18 cellular contexts compared by ENCODE assay signal in the genomic region with DNA sequence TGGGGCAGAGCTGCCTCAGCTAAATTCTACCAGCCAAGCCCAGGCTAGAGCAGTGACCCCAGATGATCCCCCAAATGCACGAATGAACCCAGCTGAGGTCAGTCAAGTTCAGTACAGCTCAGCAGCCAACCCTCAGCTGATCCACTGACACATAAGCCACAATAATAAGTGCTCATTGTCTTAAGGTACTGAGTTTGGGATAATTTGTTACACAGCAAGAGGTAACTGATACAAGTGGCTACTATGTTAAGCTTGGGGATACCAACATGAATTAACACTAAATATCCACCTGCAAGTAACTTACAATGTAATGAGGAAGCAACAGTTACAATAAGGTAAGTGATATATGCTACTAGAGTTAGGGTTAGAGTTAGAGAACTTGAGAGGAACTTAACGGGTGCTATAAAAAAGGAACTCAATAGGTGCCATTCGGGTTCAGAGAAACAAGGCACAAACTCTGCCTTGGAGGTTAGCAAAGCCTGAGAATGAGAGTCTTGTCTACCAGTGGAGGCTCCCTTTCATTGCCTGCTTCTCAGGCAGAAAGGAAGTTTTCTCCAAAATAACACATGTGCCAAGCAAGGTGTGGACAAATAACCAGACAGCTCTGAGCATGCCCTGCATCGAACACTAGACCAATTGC.
DNase-seq lines count a peak whose midpoint lies in the region; ATAC-seq, FAIRE-seq and TF ChIP-seq lines count a peak whose summit lies in the region.
"Had no signal": no experiment of that assay in that cellular context is flagged by ENCODE, and none has a peak within 500 bp of the region (broad histone marks: within the 10 kb centered on the region; RNA-seq: fewer than 3 reads in every experiment).

No MANE protein-coding gene starts in this region.

- no peaks in the 10 kb centered on the region for H3K27me3 ChIP-seq in osteoblast (ENCODE audit: insufficient read depth, low read length)

- H2AFZ ChIP-seq in osteoblast (ENCODE audit: low read length): no peak overlapping the region

- peak; percentile 51 for FAIRE-seq in HTR-8/SVneo (lab: Jason Lieb, UNC)
- FAIRE-seq: endothelial cell of umbilical vein had no signal

- peaks cover 48% of the 10 kb centered on the region for H3K4me1 Mint-ChIP-seq in activated CD8-positive, alpha-beta T cell treated with anti-CD3 and anti-CD28 coated beads for 36 hours (ENCODE audit: low read depth)
- H3K4me1 Mint-ChIP-seq in activated CD8-positive, alpha-beta T cell treated with anti-CD3 and anti-CD28 coated beads, Interleukin-2, amount 10 ng/mL, durations not matched to agents 7 days and 5 days (ENCODE audit: low read depth): peaks cover 56% of the 10 kb centered on the region
- H3K4me1 Mint-ChIP-seq in activated naive CD8-positive, alpha-beta T cell treated with anti-CD3 and anti-CD28 coated beads, Interleukin-2, amount 50 U/mL, for 24 hours: peaks cover 61% of the 10 kb centered on the region

- H3K27ac ChIP-seq in osteoblast (ENCODE audit: low read depth, low read length): peak overlapping the region; percentile 97
- H3K27ac ChIP-seq: WERI-Rb-1 had no signal

- no peak for DNase-seq in activated CD8-positive, alpha-beta T cell treated with anti-CD3 and anti-CD28 coated beads for 36 hours
- DNase-seq in activated CD8-positive, alpha-beta T cell treated with anti-CD3 and anti-CD28 coated beads, Interleukin-2, amount 10 ng/mL, durations not matched to agents 7 days and 5 days: no peak
- DNase-seq in HTR-8/SVneo (ENCODE audit: insufficient read length, low spot score) (no peak), osteoblast (ENCODE audit: insufficient read length, low spot score, missing footprints) (no peak), 8988T (no peak), Kasumi-1 (lab: John Stamatoyannopoulos, UW) (no peak)
- no peak for DNase-seq in activated naive CD8-positive, alpha-beta T cell treated with anti-CD3 and anti-CD28 coated beads, Interleukin-2, amount 50 U/mL, for 24 hours
- DNase-seq: activated gamma-delta T cell, H7, NCI-H2029 treated with DMSO at 0.1 percent for 48 hours, NCI-H446, retina, WERI-Rb-1 had no signal

- H3K27me3 Mint-ChIP-seq in activated CD8-positive, alpha-beta T cell treated with anti-CD3 and anti-CD28 coated beads for 36 hours: no peaks in the 10 kb centered on the region
- no peaks in the 10 kb centered on the region for H3K27me3 Mint-ChIP-seq in activated CD8-positive, alpha-beta T cell treated with anti-CD3 and anti-CD28 coated beads, Interleukin-2, amount 10 ng/mL, durations not matched to agents 7 days and 5 days (ENCODE audit: low read depth)
- H3K27me3 Mint-ChIP-seq in activated naive CD8-positive, alpha-beta T cell treated with anti-CD3 and anti-CD28 coated beads, Interleukin-2, amount 50 U/mL, for 24 hours: no peaks in the 10 kb centered on the region

- intact Hi-C loops in activated CD8-positive, alpha-beta T cell treated with anti-CD3 and anti-CD28 coated beads for 36 hours (cut with micrococcal nuclease): no loop called here

- H3K79me2 ChIP-seq in osteoblast (ENCODE audit: insufficient read depth, low read length): no peaks in the 10 kb centered on the region

- H3K4me3 Mint-ChIP-seq in activated CD8-positive, alpha-beta T cell treated with anti-CD3 and anti-CD28 coated beads for 36 hours: no peak overlapping the region
- H3K4me3 Mint-ChIP-seq in activated CD8-positive, alpha-beta T cell treated with anti-CD3 and anti-CD28 coated beads, Interleukin-2, amount 10 ng/mL, durations not matched to agents 7 days and 5 days: no peak overlapping the region
- H3K4me3 Mint-ChIP-seq in activated naive CD8-positive, alpha-beta T cell treated with anti-CD3 and anti-CD28 coated beads, Interleukin-2, amount 50 U/mL, for 24 hours: no peak overlapping the region
- H3K4me3 Mint-ChIP-seq: brain had no signal

- H3K9me3 ChIP-seq in osteoblast (ENCODE audit: low read depth, low read length): no peaks in the 10 kb centered on the region

- peaks cover 29% of the 10 kb centered on the region for H3K4me1 ChIP-seq in osteoblast (ENCODE audit: insufficient read depth, low read length)

- no peak overlapping the region for H3K4me3 ChIP-seq in osteoblast (ENCODE audit: insufficient read depth, low read length)
- H3K4me3 ChIP-seq: coronary artery had no signal

- no peak for TF ChIP-seq CTCF in activated CD8-positive, alpha-beta T cell treated with anti-CD3 and anti-CD28 coated beads for 36 hours (IDR thresholded peaks at IDR 0.05)
- TF ChIP-seq CTCF in osteoblast (IDR thresholded peaks at IDR 0.05; ENCODE audit: extremely low read depth, low read depth, low read length): no peak

- no peak for ATAC-seq in activated CD8-positive, alpha-beta T cell treated with anti-CD3 and anti-CD28 coated beads for 36 hours
- no peak for ATAC-seq in activated CD8-positive, alpha-beta T cell treated with anti-CD3 and anti-CD28 coated beads, Interleukin-2, amount 10 ng/mL, durations not matched to agents 7 days and 5 days
- ATAC-seq in activated naive CD8-positive, alpha-beta T cell treated with anti-CD3 and anti-CD28 coated beads, Interleukin-2, amount 50 U/mL, for 24 hours: no peak
- no peak for ATAC-seq in GM21526 (IDR thresholded peaks at IDR 0.05; ENCODE audit: low FRiP score, unreplicated experiment)
- ATAC-seq: Right ventricle myocardium inferior had no signal

- no peaks in the 10 kb centered on the region for H3K36me3 ChIP-seq in osteoblast (ENCODE audit: insufficient read depth, low read length)
- H3K36me3 ChIP-seq: WERI-Rb-1 had no signal

- POLR2A ChIA-PET in activated CD8-positive, alpha-beta T cell treated with anti-CD3 and anti-CD28 coated beads for 36 hours (lab: Charles Lee): interaction anchor here (0.5 to 2.1 kb wide), 5 partner anchors 14 to 188 kb away, joined by 4 to 14 read pairs (median 6); no protein-coding TSS in a partner anchor
- POLR2A ChIA-PET in activated CD8-positive, alpha-beta T cell treated with anti-CD3 and anti-CD28 coated beads, Interleukin-2, amount 10 ng/mL, durations not matched to agents 7 days and 5 days (lab: Charles Lee): interaction anchor here (0.6 to 2.0 kb wide), 3 partner anchors 8 to 29 kb away, joined by 3 to 8 read pairs (median 4); no protein-coding TSS in a partner anchor

- peaks cover 13% of the 10 kb centered on the region for H3K36me3 Mint-ChIP-seq in activated CD8-positive, alpha-beta T cell treated with anti-CD3 and anti-CD28 coated beads for 36 hours (ENCODE audit: low read depth)
- H3K36me3 Mint-ChIP-seq in activated CD8-positive, alpha-beta T cell treated with anti-CD3 and anti-CD28 coated beads, Interleukin-2, amount 10 ng/mL, durations not matched to agents 7 days and 5 days (ENCODE audit: low read depth): peaks cover 6% of the 10 kb centered on the region
- peaks cover 13% of the 10 kb centered on the region for H3K36me3 Mint-ChIP-seq in activated naive CD8-positive, alpha-beta T cell treated with anti-CD3 and anti-CD28 coated beads, Interleukin-2, amount 50 U/mL, for 24 hours (ENCODE audit: low read depth)
- H3K36me3 Mint-ChIP-seq: brain had no signal

- peaks cover 7% of the 10 kb centered on the region for H3K9me3 Mint-ChIP-seq in activated CD8-positive, alpha-beta T cell treated with anti-CD3 and anti-CD28 coated beads for 36 hours
- H3K9me3 Mint-ChIP-seq in activated CD8-positive, alpha-beta T cell treated with anti-CD3 and anti-CD28 coated beads, Interleukin-2, amount 10 ng/mL, durations not matched to agents 7 days and 5 days (ENCODE audit: insufficient read depth): no peaks in the 10 kb centered on the region
- H3K9me3 Mint-ChIP-seq in activated naive CD8-positive, alpha-beta T cell treated with anti-CD3 and anti-CD28 coated beads, Interleukin-2, amount 50 U/mL, for 24 hours: peaks cover 8% of the 10 kb centered on the region

- H3K27ac Mint-ChIP-seq in activated CD8-positive, alpha-beta T cell treated with anti-CD3 and anti-CD28 coated beads for 36 hours: peak overlapping the region; percentile 49
- H3K27ac Mint-ChIP-seq in activated CD8-positive, alpha-beta T cell treated with anti-CD3 and anti-CD28 coated beads, Interleukin-2, amount 10 ng/mL, durations not matched to agents 7 days and 5 days: no peak overlapping the region
- peak overlapping the region; percentile 98 for H3K27ac Mint-ChIP-seq in activated naive CD8-positive, alpha-beta T cell treated with anti-CD3 and anti-CD28 coated beads, Interleukin-2, amount 50 U/mL, for 24 hours
- H3K27ac Mint-ChIP-seq: brain had no signal

- CTCF ChIA-PET in activated CD8-positive, alpha-beta T cell treated with anti-CD3 and anti-CD28 coated beads for 36 hours (lab: Charles Lee): interaction anchor here (1.1 to 1.6 kb wide), 5 partner anchors 9 to 193 kb away, joined by 3 to 6 read pairs (median 4); no protein-coding TSS in a partner anchor
- CTCF ChIA-PET in activated CD8-positive, alpha-beta T cell treated with anti-CD3 and anti-CD28 coated beads, Interleukin-2, amount 10 ng/mL, durations not matched to agents 7 days and 5 days (lab: Charles Lee): interaction anchor here (1.0 to 3.6 kb wide), 5 partner anchors 15 to 61 kb away, joined by 3 to 18 read pairs (median 3); no protein-coding TSS in a partner anchor

- H4K20me1 ChIP-seq in osteoblast (ENCODE audit: insufficient read depth, low read length): no peaks in the 10 kb centered on the region

- H3K4me2 ChIP-seq in osteoblast (ENCODE audit: insufficient read depth, low read length): no peak overlapping the region
